In the genomic region with DNA sequence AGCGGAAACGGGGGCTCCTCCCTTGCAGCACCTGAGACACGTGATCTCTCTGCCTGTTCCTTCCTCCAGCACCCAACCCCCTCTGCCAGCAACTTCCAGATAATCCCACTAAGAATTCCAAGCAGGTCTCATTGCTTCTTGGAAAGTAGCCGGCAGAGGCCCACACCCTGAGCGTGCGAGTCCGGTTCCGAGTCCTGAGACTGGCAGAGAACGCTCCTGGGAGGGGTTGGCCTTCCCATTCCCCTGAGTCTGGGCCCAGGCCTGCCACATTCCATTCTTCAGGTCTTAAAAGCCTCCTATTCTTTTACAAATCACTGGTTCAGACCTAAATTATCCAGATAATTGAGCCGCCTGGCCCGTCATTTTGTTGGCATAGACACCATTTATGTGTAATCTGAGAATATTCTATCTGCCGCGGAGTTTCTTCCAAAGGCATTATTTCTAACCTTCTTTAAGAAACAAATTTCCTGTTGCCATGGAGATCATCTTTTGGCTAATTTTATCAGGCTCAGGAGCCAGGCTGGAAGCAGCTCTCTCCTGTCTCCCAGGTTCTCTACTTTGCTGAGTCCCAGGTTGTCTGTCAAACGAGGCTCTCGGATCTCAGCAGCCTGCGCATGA, we compare ENCODE assay signal across 18 cellular contexts.
DNase-seq lines count a peak whose midpoint lies in the region; ATAC-seq and TF ChIP-seq lines count a peak whose summit lies in the region.
"Had no signal": no experiment of that assay in that cellular context is flagged by ENCODE, and none has a peak within 500 bp of the region (broad histone marks: within the 10 kb centered on the region; RNA-seq: fewer than 3 reads in every experiment).

No MANE protein-coding gene starts in this region.

- H3K9me3 ChIP-seq in ES-I3 (ENCODE audit: control insufficient read depth, insufficient read depth, low read length) = no peaks in the 10 kb centered on the region
- no peaks in the 10 kb centered on the region for H3K9me3 ChIP-seq in iPS-15b (ENCODE audit: control insufficient read depth, insufficient read depth, low read length)
- H3K9me3 ChIP-seq: A549, pancreas had no signal

- peak overlapping the region; percentile 47 for H3K9ac ChIP-seq in ES-I3 (ENCODE audit: low read depth, low read length)
- no peak overlapping the region for H3K9ac ChIP-seq in iPS-15b (ENCODE audit: low read depth, low read length)

- DNase-seq in omental fat pad (ENCODE audit: low spot score) = no peak
- DNase-seq in NCI-H526 (lab: John Stamatoyannopoulos, UW) = no peak
- DNase-seq in effector CD4-positive, alpha-beta T cell = no peak
- no peak for DNase-seq in NCI-H526 treated with DMSO at 0.1 percent for 48 hours (lab: John Stamatoyannopoulos, UW)
- DNase-seq: activated CD8-positive, alpha-beta memory T cell treated with anti-CD3 and anti-CD28 coated beads, Interleukin-2, amount 50 U/mL, for 48 hours; activated naive CD4-positive, alpha-beta T cell treated with anti-CD3 and anti-CD28 coated beads for 36 hours; CD4-positive, alpha-beta memory T cell; effector memory CD4-positive, alpha-beta T cell; GF-D8; kidney; pancreas; Right ventricle myocardium superior; stimulated activated naive CD8-positive, alpha-beta T cell treated with anti-CD3 and anti-CD28 coated beads, Interleukin-15, amount 100 ng/mL, for 72 hours had no signal

- H3K4me1 ChIP-seq in ES-I3 (ENCODE audit: insufficient read depth, low read length) (peaks cover 49% of the 10 kb centered on the region), iPS-15b (ENCODE audit: control insufficient read depth, insufficient read depth, low read length) (peaks cover 47% of the 10 kb centered on the region)
- H3K4me1 ChIP-seq: pancreas had no signal

- H3K36me3 ChIP-seq in ES-I3 (ENCODE audit: insufficient read depth, low read length) (no peaks in the 10 kb centered on the region), iPS-15b (ENCODE audit: control insufficient read depth, insufficient read depth, low read length) (no peaks in the 10 kb centered on the region)
- H3K36me3 ChIP-seq: pancreas had no signal

- ATAC-seq in omental fat pad (ENCODE audit: low FRiP score) = peak; percentile 63
- ATAC-seq in GM19397 (IDR thresholded peaks at IDR 0.05; ENCODE audit: unreplicated experiment) = no peak
- ATAC-seq: pancreas; stimulated activated naive CD8-positive, alpha-beta T cell treated with anti-CD3 and anti-CD28 coated beads, Interleukin-15, amount 100 ng/mL, for 72 hours had no signal

- no peaks in the 10 kb centered on the region for H3K27me3 ChIP-seq in iPS-15b (ENCODE audit: control insufficient read depth, insufficient read depth, low read length)
- H3K27me3 ChIP-seq: pancreas had no signal

- TF ChIP-seq CTCF in omental fat pad (IDR thresholded peaks at IDR 0.05) = no peak

- H3K4me3 ChIP-seq in iPS-15b (ENCODE audit: low read depth, low read length) = peak overlapping the region; percentile 48
- H3K4me3 ChIP-seq: A549, pancreas had no signal

- H3K27ac ChIP-seq in angular gyrus (ENCODE audit: low read depth, low read length) = peak overlapping the region; percentile 22
- H3K27ac ChIP-seq: pancreas had no signal
